ENCODE assay signal across 8 cellular contexts in the genomic region with DNA sequence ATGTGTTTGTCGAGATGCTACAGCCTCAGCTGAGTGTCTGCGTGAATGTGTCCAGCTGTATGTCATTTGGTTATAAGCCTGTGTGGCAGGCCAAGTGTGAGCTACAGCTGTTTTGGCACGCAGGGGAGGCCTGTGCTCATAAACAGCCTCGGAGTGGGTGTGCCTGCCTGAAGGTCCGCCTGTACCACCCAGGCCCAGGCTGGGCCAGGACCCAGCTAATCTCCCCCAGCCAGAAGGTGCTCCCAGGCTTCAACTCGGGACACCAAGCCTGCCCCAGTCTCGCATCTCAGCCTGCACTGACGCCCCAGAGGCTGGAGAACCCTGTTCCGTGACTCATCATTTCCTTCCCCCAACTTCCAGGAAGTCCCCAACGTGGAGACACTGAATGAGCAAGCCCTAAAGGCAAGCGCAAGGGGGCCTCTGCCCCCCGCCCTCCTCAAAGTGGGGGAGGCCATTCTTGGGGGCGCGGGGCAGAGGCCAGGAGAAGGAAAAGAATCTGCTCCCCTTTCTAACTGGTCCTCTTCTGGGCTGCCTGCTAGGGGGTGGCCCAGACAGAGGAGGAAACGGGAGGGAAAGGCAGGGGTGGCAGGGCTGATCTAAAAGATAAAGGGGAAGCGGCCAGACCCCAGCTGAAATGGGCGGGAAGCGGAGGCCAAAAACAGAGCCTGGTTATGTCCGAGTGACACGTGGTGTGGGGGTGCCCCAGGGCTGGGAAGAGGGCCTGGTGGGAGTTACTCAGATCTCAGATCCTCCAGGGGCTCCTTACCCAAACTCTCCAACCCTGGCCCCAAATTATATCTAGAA. TPM values are rescaled to one million over a fixed set of nuclear protein-coding genes. Genes with fewer than 3 reads are reported as not detected.
A peak's percentile ranks its signal among the peaks of the same experiment; 100 is the strongest.
DNase-seq lines count a peak whose midpoint lies in the region; ATAC-seq and TF ChIP-seq lines count a peak whose summit lies in the region.

No MANE protein-coding gene starts in this region.

- H2AFZ ChIP-seq in osteoblast (ENCODE audit: low read length): peak overlapping the region; percentile 56

- TF ChIP-seq EP300 in gastroesophageal sphincter (IDR thresholded peaks at IDR 0.05): no peak

- H3K4me3 ChIP-seq in GM08714 (ENCODE audit: low read length) (peak overlapping the region; percentile 74), gastroesophageal sphincter (peak overlapping the region; percentile 75 to 90), osteoblast (ENCODE audit: insufficient read depth, low read length) (peak overlapping the region; percentile 80), thymus (ENCODE audit: low read length) (peak overlapping the region; percentile 55)

- DNase-seq in HS-27A (ENCODE audit: low read depth) (peak; percentile 87), SIG-M5 (lab: John Stamatoyannopoulos, UW) (peak; percentile 68), osteoblast (ENCODE audit: insufficient read length, low spot score, missing footprints) (peak; percentile 96)
- DNase-seq in activated effector memory CD4-positive, alpha-beta T cell treated with Interleukin-2 at 50 U/mL for 16 hours: peak; percentile 73

- H3K79me2 ChIP-seq in osteoblast (ENCODE audit: insufficient read depth, low read length): peaks cover 68% of the 10 kb centered on the region

- peaks cover 0 to 27% of the 10 kb centered on the region in 2 donors for H3K36me3 ChIP-seq in gastroesophageal sphincter
- peaks cover 40% of the 10 kb centered on the region for H3K36me3 ChIP-seq in osteoblast (ENCODE audit: insufficient read depth, low read length)
- H3K36me3 ChIP-seq in thymus (ENCODE audit: control insufficient read depth, insufficient read depth): peaks cover 21% of the 10 kb centered on the region

- peak in 1 of 2 donors; percentile 23 for TF ChIP-seq POLR2A in gastroesophageal sphincter (IDR thresholded peaks at IDR 0.05)

- peaks cover 0 to 63% (median 24%) of the 10 kb centered on the region in 3 donors for H3K4me1 ChIP-seq in gastroesophageal sphincter
- peaks cover 33% of the 10 kb centered on the region for H3K4me1 ChIP-seq in osteoblast (ENCODE audit: insufficient read depth, low read length)
- H3K4me1 ChIP-seq in thymus (ENCODE audit: control insufficient read depth, insufficient read depth, low read length): peaks cover 34% of the 10 kb centered on the region

- peak overlapping the region; percentile 58 to 88 (median 86) for H3K27ac ChIP-seq in gastroesophageal sphincter
- peak overlapping the region; percentile 97 for H3K27ac ChIP-seq in osteoblast (ENCODE audit: low read depth, low read length)
- peak overlapping the region; percentile 84 for H3K27ac ChIP-seq in thymus (ENCODE audit: low read depth)

- no peaks in the 10 kb centered on the region for H3K27me3 ChIP-seq in gastroesophageal sphincter
- H3K27me3 ChIP-seq in osteoblast (ENCODE audit: insufficient read depth, low read length): no peaks in the 10 kb centered on the region
- H3K27me3 ChIP-seq in thymus (ENCODE audit: control insufficient read depth, insufficient read depth): no peaks in the 10 kb centered on the region

- H3K9me3 ChIP-seq in gastroesophageal sphincter (no peaks in the 10 kb centered on the region), osteoblast (ENCODE audit: low read depth, low read length) (no peaks in the 10 kb centered on the region), thymus (ENCODE audit: control insufficient read depth) (no peaks in the 10 kb centered on the region)

- 37 to 38% methylated on average over 4 to 11 of the region's 20 CpGs for WGBS in gastroesophageal sphincter (ENCODE audit: low coverage in 1 of 2), 2 donors
- 8% methylated on average over 20 of the region's 20 CpGs for WGBS in thymus

- peak overlapping the region; percentile 99 for H3K4me2 ChIP-seq in osteoblast (ENCODE audit: insufficient read depth, low read length)

- TF ChIP-seq CTCF in gastroesophageal sphincter (IDR thresholded peaks at IDR 0.05) (no peak), osteoblast (IDR thresholded peaks at IDR 0.05; ENCODE audit: extremely low read depth, low read depth, low read length) (no peak)

- peak; percentile 50 for ATAC-seq in gastroesophageal sphincter
- ATAC-seq in HG02884 (IDR thresholded peaks at IDR 0.05; ENCODE audit: unreplicated experiment): no peak

- peaks cover 40% of the 10 kb centered on the region for H4K20me1 ChIP-seq in osteoblast (ENCODE audit: insufficient read depth, low read length)

RNA-seq across cellular contexts. Expression of a gene that starts 2.0 kb away (rescaled TPM):
- total RNA-seq in gastroesophageal sphincter (10 to 100 TPM; 16.2 to 56.7 (median 38.8) TPM), osteoblast (274 and 354 TPM in 2 replicates)
- polyA plus RNA-seq in thymus: 32.2 TPM

RNA-seq across cellular contexts. Expression of a gene that starts 40.2 kb away (rescaled TPM):
- total RNA-seq in gastroesophageal sphincter (100 to 1,000 TPM in 1 of 4 donors, 10 to 100 TPM in 3; 64.6 to 109 (median 90.4) TPM), osteoblast (56.3 and 56.5 TPM in 2 replicates)
- polyA plus RNA-seq in thymus: 38.7 TPM

RNA-seq across cellular contexts. Expression of a gene that starts 40.6 kb away (rescaled TPM):
- total RNA-seq in gastroesophageal sphincter (10 to 100 TPM; 18.7 to 22.5 (median 20.3) TPM), osteoblast (18.0 and 18.5 TPM in 2 replicates)
- polyA plus RNA-seq in thymus: 13.5 TPM
